In the genomic region with DNA sequence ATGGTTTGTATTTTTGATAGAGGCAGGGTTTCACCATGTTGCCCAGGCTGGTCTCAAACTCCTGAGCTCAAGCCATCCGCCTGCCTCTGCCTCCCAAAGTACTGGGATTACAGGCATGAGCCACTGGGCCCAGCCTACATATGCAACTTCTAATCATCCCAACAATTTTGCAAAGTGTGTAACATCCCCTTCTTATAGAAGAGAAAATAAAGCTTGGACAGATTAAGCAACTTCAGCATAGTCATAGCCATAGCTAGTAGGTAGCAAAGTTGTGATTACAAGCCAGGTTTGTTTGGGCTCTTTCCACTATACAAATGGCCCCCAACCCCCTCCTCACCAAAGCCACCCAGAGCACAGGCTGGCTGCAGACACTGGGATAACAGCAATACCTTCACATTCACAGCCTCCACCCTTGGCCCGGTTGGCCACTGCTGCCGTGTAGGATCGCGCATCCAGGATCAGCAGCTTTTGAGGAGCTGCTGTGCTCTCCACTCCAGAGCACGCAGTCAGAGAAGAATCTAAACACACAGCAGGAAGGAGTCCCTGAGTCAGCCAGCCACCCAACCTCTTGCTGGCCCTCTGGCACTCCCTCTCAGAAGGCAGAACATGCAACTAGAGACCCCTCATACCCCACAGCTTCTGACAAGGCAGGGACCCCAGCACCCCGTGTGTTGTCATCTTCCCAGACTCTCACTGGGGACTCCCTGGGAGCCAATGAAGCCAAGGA, we compare ENCODE assay signal across 31 cellular contexts. TPM values are rescaled to one million over a fixed set of nuclear protein-coding genes. Genes with fewer than 3 reads are reported as not detected.
DNase-seq lines count a peak whose midpoint lies in the region; ATAC-seq, FAIRE-seq and TF ChIP-seq lines count a peak whose summit lies in the region.
"Had no signal": no experiment of that assay in that cellular context is flagged by ENCODE, and none has a peak within 500 bp of the region (broad histone marks: within the 10 kb centered on the region; RNA-seq: fewer than 3 reads in every experiment).

No MANE protein-coding gene starts in this region.

- peak overlapping the region; percentile 22 for H3K9ac ChIP-seq in astrocyte (ENCODE audit: low read length)

- DNase-seq in left ventricle myocardium superior (no peak), right atrium auricular region (ENCODE audit: low spot score) (no peak), astrocyte (ENCODE audit: low read depth) (no peak), activated T-cell treated with anti-CD3 and anti-CD28 coated beads for 4 hours (no peak), medulla oblongata (ENCODE audit: extremely low spot score) (no peak)
- DNase-seq in activated CD4-positive, alpha-beta memory T cell treated with anti-CD3 and anti-CD28 coated beads, Interleukin-2, amount 10 ng/mL, durations not matched to agents 7 days and 5 days: no peak
- DNase-seq: activated CD4-positive, alpha-beta T cell treated with anti-CD3 and anti-CD28 coated beads, Interleukin-2, amount 50 U/mL, for 48 hours; activated naive CD4-positive, alpha-beta T cell; BE2C; CD8-positive, alpha-beta memory T cell; NCI-H1092; NCI-H1694 treated with DMSO at 0.1 percent for 48 hours; NCI-H2171; NCI-H510A treated with DMSO at 0.1 percent for 48 hours; posterior cingulate gyrus; right cardiac atrium; stimulated activated CD4-positive, alpha-beta T cell treated with anti-CD3 and anti-CD28 coated beads, Interleukin-12 subunit alpha, Interleukin-12 subunit beta, amount 100 ng/mL, for 4 hours; stimulated activated CD4-positive, alpha-beta T cell treated with anti-CD3 and anti-CD28 coated beads, Interleukin-2, amount 100 ng/mL, for 48 hours; substantia nigra; upper lobe of right lung had no signal

- H3K36me3 ChIP-seq in right atrium auricular region: peaks cover 91% of the 10 kb centered on the region
- H3K36me3 ChIP-seq in astrocyte (ENCODE audit: insufficient read depth, low read length): peaks cover 41% of the 10 kb centered on the region
- H3K36me3 ChIP-seq in neutrophil: peaks cover 65% of the 10 kb centered on the region

- H2AFZ ChIP-seq in astrocyte (ENCODE audit: low read depth, low read length): no peak overlapping the region
- H2AFZ ChIP-seq: GM23338 had no signal

- peak; percentile 12 for ATAC-seq in left ventricle myocardium superior
- ATAC-seq: GM23338, upper lobe of right lung, WTC11 had no signal

- no peak for TF ChIP-seq CTCF in right atrium auricular region (IDR thresholded peaks at IDR 0.05)
- TF ChIP-seq CTCF in astrocyte (IDR thresholded peaks at IDR 0.05; ENCODE audit: insufficient read depth, low read depth, low read length): no peak
- TF ChIP-seq CTCF in neutrophil (IDR thresholded peaks at IDR 0.05): no peak

- no peak overlapping the region for H3K27ac Mint-ChIP-seq in astrocyte (ENCODE audit: unreplicated experiment)
- H3K27ac Mint-ChIP-seq in activated CD4-positive, alpha-beta memory T cell treated with anti-CD3 and anti-CD28 coated beads, Interleukin-2, amount 10 ng/mL, durations not matched to agents 7 days and 5 days: no peak overlapping the region
- H3K27ac Mint-ChIP-seq: GM23338, WTC11 had no signal

- H3K36me3 Mint-ChIP-seq in astrocyte (ENCODE audit: low read depth, unreplicated experiment): peaks cover 28% of the 10 kb centered on the region
- H3K36me3 Mint-ChIP-seq in activated CD4-positive, alpha-beta memory T cell treated with anti-CD3 and anti-CD28 coated beads, Interleukin-2, amount 10 ng/mL, durations not matched to agents 7 days and 5 days (ENCODE audit: low read depth): peaks cover 79% of the 10 kb centered on the region

- H3K4me3 Mint-ChIP-seq in astrocyte (ENCODE audit: unreplicated experiment): no peak overlapping the region
- no peak overlapping the region for H3K4me3 Mint-ChIP-seq in activated CD4-positive, alpha-beta memory T cell treated with anti-CD3 and anti-CD28 coated beads, Interleukin-2, amount 10 ng/mL, durations not matched to agents 7 days and 5 days
- H3K4me3 Mint-ChIP-seq: CD8-positive, alpha-beta memory T cell; GM23338; neural crest cell; WTC11 had no signal

- no peaks in the 10 kb centered on the region for H3K27me3 Mint-ChIP-seq in astrocyte (ENCODE audit: low read depth, unreplicated experiment)
- H3K27me3 Mint-ChIP-seq in activated CD4-positive, alpha-beta memory T cell treated with anti-CD3 and anti-CD28 coated beads, Interleukin-2, amount 10 ng/mL, durations not matched to agents 7 days and 5 days: no peaks in the 10 kb centered on the region
- H3K27me3 Mint-ChIP-seq: CD8-positive, alpha-beta memory T cell had no signal

- intact Hi-C loops in left ventricle myocardium superior (cut with micrococcal nuclease): no loop called here

- H3K27me3 ChIP-seq in right atrium auricular region: no peaks in the 10 kb centered on the region
- H3K27me3 ChIP-seq in astrocyte (ENCODE audit: insufficient read depth, low read length): no peaks in the 10 kb centered on the region
- no peaks in the 10 kb centered on the region for H3K27me3 ChIP-seq in neutrophil
- H3K27me3 ChIP-seq: adrenal gland, BE2C, breast epithelium, SJSA1, upper lobe of right lung had no signal

- H3K9me3 ChIP-seq in right atrium auricular region (no peaks in the 10 kb centered on the region), astrocyte (ENCODE audit: insufficient read depth, low read depth, low read length) (no peaks in the 10 kb centered on the region), neutrophil (no peaks in the 10 kb centered on the region)
- H3K9me3 ChIP-seq: adrenal gland, BE2C, breast epithelium, SJSA1, upper lobe of right lung had no signal

- no peaks in the 10 kb centered on the region for H3K9me3 Mint-ChIP-seq in astrocyte (ENCODE audit: unreplicated experiment)
- no peaks in the 10 kb centered on the region for H3K9me3 Mint-ChIP-seq in activated CD4-positive, alpha-beta memory T cell treated with anti-CD3 and anti-CD28 coated beads, Interleukin-2, amount 10 ng/mL, durations not matched to agents 7 days and 5 days
- H3K9me3 Mint-ChIP-seq: CD8-positive, alpha-beta memory T cell; GM23338; neural crest cell; WTC11 had no signal

- no peak overlapping the region for H3K27ac ChIP-seq in right atrium auricular region
- H3K27ac ChIP-seq in astrocyte (ENCODE audit: low read depth, low read length): peak overlapping the region; percentile 58
- peak overlapping the region; percentile 81 for H3K27ac ChIP-seq in neutrophil
- H3K27ac ChIP-seq: breast epithelium, SJSA1, upper lobe of right lung had no signal

- FAIRE-seq in astrocyte (lab: Jason Lieb, UNC): no peak
- FAIRE-seq: endothelial cell of umbilical vein, frontal cortex, GM18507 had no signal

- no peaks in the 10 kb centered on the region for H3K79me2 ChIP-seq in astrocyte (ENCODE audit: insufficient read depth, low read length)

- H3K4me1 ChIP-seq in right atrium auricular region: peaks cover 0 to 4% of the 10 kb centered on the region in 2 donors
- H3K4me1 ChIP-seq in astrocyte (ENCODE audit: insufficient read depth, low read length): peaks cover 7% of the 10 kb centered on the region
- peaks cover 56 to 59% of the 10 kb centered on the region in 2 experiments for H3K4me1 ChIP-seq in neutrophil (ENCODE audit: control insufficient read depth in 1 of 2, insufficient read depth in 1 of 2, low read depth in 1 of 2, low read length in 1 of 2)
- H3K4me1 ChIP-seq: BE2C, breast epithelium, SJSA1 had no signal

- CTCF ChIA-PET in activated CD4-positive, alpha-beta memory T cell treated with anti-CD3 and anti-CD28 coated beads, Interleukin-2, amount 10 ng/mL, durations not matched to agents 7 days and 5 days (lab: Charles Lee): interaction anchor here (1.4 to 1.9 kb wide), 2 partner anchors 19 to 256 kb away, joined by 4 to 5 read pairs; a partner anchor contains a TSS

- peaks cover 8% of the 10 kb centered on the region for H4K20me1 ChIP-seq in astrocyte (ENCODE audit: insufficient read depth, low read length)

- H3K4me2 ChIP-seq in astrocyte (ENCODE audit: low read length): no peak overlapping the region
- H3K4me2 ChIP-seq: GM23338 had no signal

- POLR2A ChIA-PET in activated CD4-positive, alpha-beta memory T cell treated with anti-CD3 and anti-CD28 coated beads, Interleukin-2, amount 10 ng/mL, durations not matched to agents 7 days and 5 days (lab: Charles Lee): interaction anchor here (0.7 to 1.5 kb wide), 6 partner anchors 9 to 156 kb away, joined by 3 to 4 read pairs (median 3); no protein-coding TSS in a partner anchor

- no peaks in the 10 kb centered on the region for H3K4me1 Mint-ChIP-seq in astrocyte (ENCODE audit: low read depth, unreplicated experiment)
- peaks cover 17% of the 10 kb centered on the region for H3K4me1 Mint-ChIP-seq in activated CD4-positive, alpha-beta memory T cell treated with anti-CD3 and anti-CD28 coated beads, Interleukin-2, amount 10 ng/mL, durations not matched to agents 7 days and 5 days
- H3K4me1 Mint-ChIP-seq: GM23338, WTC11 had no signal

- no peak overlapping the region for H3K4me3 ChIP-seq in right atrium auricular region
- H3K4me3 ChIP-seq in astrocyte (ENCODE audit: insufficient read depth, low read depth, low read length): no peak overlapping the region
- H3K4me3 ChIP-seq in neutrophil (ENCODE audit: low read depth in 1 of 2, low read length in 1 of 2): peak overlapping the region; percentile 14 to 37
- H3K4me3 ChIP-seq: adrenal gland, breast epithelium, GM23338, SJSA1, upper lobe of right lung had no signal

RNA-seq across cellular contexts. Expression of a gene that starts 7.9 kb away (rescaled TPM):
- total RNA-seq in left ventricle myocardium superior (12.6 TPM), right atrium auricular region (10 to 100 TPM; 13.9 TPM), astrocyte (13.9 and 17.6 TPM in 2 replicates)
- 10 to 100 TPM; 51.7 to 54.3 TPM for total RNA-seq in activated CD4-positive, alpha-beta memory T cell treated with anti-CD3 and anti-CD28 coated beads, Interleukin-2, amount 10 ng/mL, durations not matched to agents 7 days and 5 days

RNA-seq across cellular contexts. Expression of a gene that starts 18.3 kb away (rescaled TPM):
- total RNA-seq in left ventricle myocardium superior: not detected
- under 1 TPM in 1 of 2 donors, not detected in 1; 0.08 TPM for total RNA-seq in right atrium auricular region
- not detected in 2 replicates for total RNA-seq in astrocyte
- under 1 TPM; 0.40 to 0.70 TPM for total RNA-seq in activated CD4-positive, alpha-beta memory T cell treated with anti-CD3 and anti-CD28 coated beads, Interleukin-2, amount 10 ng/mL, durations not matched to agents 7 days and 5 days
- total RNA-seq: adrenal gland, endothelial cell of umbilical vein, RPMI7951, SJSA1 had no signal

Comparison
In these comparisons a context has a peak if more than half of its experiments do, and no peak if none do; other contexts are left out.
1. H3K27ac ChIP-seq: peak in astrocyte (single experiment) and neutrophil (single experiment); none in right atrium auricular region (0 of 2).
2. H3K4me3 ChIP-seq: peak in neutrophil (2 of 2); none in right atrium auricular region (0 of 2) and astrocyte (single experiment).